ENCODE assay signal across 18 cellular contexts in genomic region chr10:76454539-76455137, GRCh38.
DNase-seq lines count a peak whose midpoint lies in the region; ATAC-seq and TF ChIP-seq lines count a peak whose summit lies in the region.
"Had no signal": no experiment of that assay in that cellular context is flagged by ENCODE, and none has a peak within 500 bp of the region (broad histone marks: within the 10 kb centered on the region; RNA-seq: fewer than 3 reads in every experiment).

No MANE protein-coding gene starts in this region.

- CTCF ChIA-PET in PC-9 (lab: Charles Lee): no interaction called here

- H3K9me2 ChIP-seq in PC-9 (ENCODE audit: insufficient read depth): no peaks in the 10 kb centered on the region

- H3K27me3 ChIP-seq in skeletal muscle tissue (ENCODE audit: control insufficient read depth in 3 of 3, insufficient read depth in 3 of 3, low read length in 3 of 3) (no peaks in the 10 kb centered on the region), PC-9 (ENCODE audit: insufficient read depth, low read depth) (no peaks in the 10 kb centered on the region)

- H3K36me3 Mint-ChIP-seq in HFFc6 (ENCODE audit: low read depth): no peaks in the 10 kb centered on the region; the same call in 1 of the 2 replicates
- H3K36me3 Mint-ChIP-seq: CD4-positive, CD25-positive, alpha-beta regulatory T cell; IgD-negative memory B cell had no signal

- no peaks in the 10 kb centered on the region; the same call in 1 of the 2 replicates for H3K27me3 Mint-ChIP-seq in HFFc6 (ENCODE audit: insufficient read depth)
- H3K27me3 Mint-ChIP-seq: CD4-positive, CD25-positive, alpha-beta regulatory T cell; IgD-negative memory B cell had no signal

- no peaks in the 10 kb centered on the region for H3K9me3 Mint-ChIP-seq in HFFc6
- H3K9me3 Mint-ChIP-seq: H9 had no signal

- POLR2A ChIA-PET in PC-9 (lab: Charles Lee; ENCODE audit: unreplicated experiment): no interaction called here

- no peak overlapping the region for H3K4me2 ChIP-seq in PC-9

- H3K79me2 ChIP-seq in PC-9 (ENCODE audit: low read depth): no peaks in the 10 kb centered on the region

- no peaks in the 10 kb centered on the region for H3F3A ChIP-seq in PC-9 (ENCODE audit: insufficient read depth, low read depth)

- H3K27ac ChIP-seq in coronary artery: peak overlapping the region; percentile 61 to 91
- peak overlapping the region; percentile 0 for H3K27ac ChIP-seq in skeletal muscle tissue (ENCODE audit: low read depth, low read length)
- H3K27ac ChIP-seq in PC-9: no peak overlapping the region

- H3K36me3 ChIP-seq in skeletal muscle tissue (ENCODE audit: control insufficient read depth in 3 of 3, insufficient read depth in 3 of 3, low read length in 3 of 3): no peaks in the 10 kb centered on the region
- no peaks in the 10 kb centered on the region for H3K36me3 ChIP-seq in PC-9 (ENCODE audit: low read depth)

- H3K27ac Mint-ChIP-seq in HFFc6: no peak overlapping the region
- H3K27ac Mint-ChIP-seq: CD4-positive, CD25-positive, alpha-beta regulatory T cell; H9; IgD-negative memory B cell had no signal

- ATAC-seq in left lobe of liver: peak; percentile 34

- intact Hi-C loops in PC-9 (cut with micrococcal nuclease; ENCODE audit: unreplicated experiment): no loop called here

- H3K9me3 ChIP-seq in skeletal muscle tissue (ENCODE audit: control insufficient read depth in 3 of 3, low read length in 3 of 3) (no peaks in the 10 kb centered on the region), PC-9 (ENCODE audit: insufficient read depth, low read depth) (no peaks in the 10 kb centered on the region)
- H3K9me3 ChIP-seq: Caco-2 had no signal

- H3K4me1 Mint-ChIP-seq in HFFc6 (ENCODE audit: low read depth): peaks cover 30% of the 10 kb centered on the region
- H3K4me1 Mint-ChIP-seq: CD4-positive, CD25-positive, alpha-beta regulatory T cell; H9; IgD-negative memory B cell had no signal

- H3K4me3 ChIP-seq in coronary artery: no peak overlapping the region
- no peak overlapping the region for H3K4me3 ChIP-seq in skeletal muscle tissue (ENCODE audit: low read length in 3 of 3)
- H3K4me3 ChIP-seq in PC-9: no peak overlapping the region

- in situ Hi-C loops in ACHN (cut with HindIII; ENCODE audit: low pct_ligation_motif_present, low pct_unique_long_range_greater_than_20kb, low sequenced_read_pairs): no loop called here

- peak overlapping the region; percentile 22; the same call in 1 of the 2 replicates for H3K4me3 Mint-ChIP-seq in HFFc6
- H3K4me3 Mint-ChIP-seq: CD4-positive, CD25-positive, alpha-beta regulatory T cell; H9; IgD-negative memory B cell had no signal

- no peak overlapping the region for H3K9ac ChIP-seq in skeletal muscle tissue (ENCODE audit: low read depth in 1 of 3, low read length in 3 of 3)

- no TSS peak for BruUV-seq in PC-9 (replicated peaks; lab: Mats Ljungman, UMichigan)

- no peak overlapping the region for H2AFZ ChIP-seq in PC-9

- H4K20me1 ChIP-seq in PC-9 (ENCODE audit: insufficient read depth): no peaks in the 10 kb centered on the region

- DNase-seq in HFFc6 (no peak), coronary artery (ENCODE audit: low spot score) (no peak), left lobe of liver (ENCODE audit: low spot score) (no peak), ACHN (no peak), mesenteric fat pad (ENCODE audit: low spot score) (no peak), PC-9 (no peak), NCI-H1105 treated with DMSO at 0.1 percent for 48 hours (lab: John Stamatoyannopoulos, UW) (no peak)
- DNase-seq: Caco-2; CD4-positive, CD25-positive, alpha-beta regulatory T cell; DMS153; H9; Kasumi-1; MM.1S; NCI-H1417 treated with DMSO at 0.1 percent for 48 hours; NCI-H1930; NK-92 treated with Interleukin-12 subunit alpha and Interleukin-12 subunit beta, amount 100 ng/mL, for 24 hours had no signal

- no peak for TF ChIP-seq CTCF in HFFc6 (IDR thresholded peaks at IDR 0.05)
- TF ChIP-seq CTCF in coronary artery (IDR thresholded peaks at IDR 0.05): no peak
- no peak for TF ChIP-seq CTCF in PC-9 (conservative IDR thresholded peaks at IDR 0.05)

- peaks cover 2 to 3% (median 3%) of the 10 kb centered on the region in 3 donors for H3K4me1 ChIP-seq in skeletal muscle tissue (ENCODE audit: control insufficient read depth in 3 of 3, insufficient read depth in 3 of 3, low read length in 3 of 3)
- no peaks in the 10 kb centered on the region for H3K4me1 ChIP-seq in PC-9 (replicated peaks; ENCODE audit: insufficient read depth)
- H3K4me1 ChIP-seq: Caco-2 had no signal
